In the genomic region with DNA sequence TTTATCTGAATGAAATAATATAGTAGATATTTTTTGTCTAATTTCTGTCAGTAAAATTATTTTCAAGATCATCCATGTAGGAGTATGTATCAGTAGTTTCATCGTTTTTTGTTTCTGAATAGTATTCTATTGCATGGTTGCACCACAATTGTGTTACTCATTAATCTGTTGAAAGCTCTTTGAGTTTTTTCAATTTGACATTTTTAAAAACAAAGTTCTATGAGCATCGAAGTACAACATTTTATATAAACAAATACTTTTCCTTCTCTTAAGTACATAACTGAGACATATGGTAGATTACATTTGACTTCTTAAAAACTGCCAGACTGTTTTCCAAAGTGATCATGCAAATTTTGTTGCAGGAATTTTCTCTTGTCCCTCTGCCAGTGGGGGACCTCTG, we compare ENCODE assay signal across 25 cellular contexts.
"Had no signal": no experiment of that assay in that cellular context is flagged by ENCODE, and none has a peak within 500 bp of the region (broad histone marks: within the 10 kb centered on the region; RNA-seq: fewer than 3 reads in every experiment).

No MANE protein-coding gene starts in this region.

- H3K36me3 Mint-ChIP-seq: activated naive CD8-positive, alpha-beta T cell treated with anti-CD3 and anti-CD28 coated beads for 36 hours; natural killer cell; T-cell had no signal

- H3K4me1 ChIP-seq: prostate gland had no signal

- ATAC-seq: activated T-cell treated with anti-CD3 and anti-CD28 coated beads, Interleukin-2, amount 50 U/mL, for 4 hours; natural killer cell; stimulated activated naive CD8-positive, alpha-beta T cell treated with anti-CD3 and anti-CD28 coated beads, Interleukin-15, Interleukin-2, amounts not matched to agents 100 U/mL and 50 U/mL, for 24 hours; T-cell had no signal

- H3K4me3 ChIP-seq: left ventricle myocardium inferior, ovary, prostate gland, right atrium auricular region, thyroid gland had no signal

- H3K27ac Mint-ChIP-seq: activated naive CD8-positive, alpha-beta T cell treated with anti-CD3 and anti-CD28 coated beads for 36 hours; mesothelial cell of epicardium; natural killer cell; T-cell; T-helper 2 cell treated with Interferon-gamma antibody and Interleukin-4, amounts not matched to agents 5 μg/mL and 100 μg/mL, for 36 hours had no signal

- DNase-seq: activated CD4-positive, alpha-beta T cell treated with anti-CD3 and anti-CD28 coated beads, Interleukin-2, amount 50 U/mL, for 4 hours; activated CD4-positive, CD25-positive, alpha-beta regulatory T cell treated with anti-CD3 and anti-CD28 coated beads, Interleukin-2, amount 50 U/mL, for 72 hours; activated CD8-positive, alpha-beta memory T cell treated with anti-CD3 and anti-CD28 coated beads, Interleukin-2, amount 50 U/mL, for 48 hours; activated naive CD4-positive, alpha-beta T cell treated with Interleukin-2 at 50 U/mL for 16 hours; activated naive CD8-positive, alpha-beta T cell treated with anti-CD3 and anti-CD28 coated beads for 36 hours; activated T-cell treated with anti-CD3 and anti-CD28 coated beads, Interleukin-2, amount 50 U/mL, for 4 hours; amniotic stem cell; dermis blood vessel endothelial cell; effector CD8-positive, alpha-beta T cell; hippocampal formation; left ventricle myocardium inferior; natural killer cell; ovary; stimulated activated CD4-positive, alpha-beta T cell treated with anti-CD3 and anti-CD28 coated beads, Interleukin-12 subunit alpha, Interleukin-12 subunit beta, amount 100 ng/mL, for 4 hours; stimulated activated CD4-positive, alpha-beta T cell treated with anti-CD3 and anti-CD28 coated beads, Interleukin-4, amount 100 ng/mL, for 4 hours; stimulated activated naive CD8-positive, alpha-beta T cell treated with anti-CD3 and anti-CD28 coated beads, Interleukin-15, Interleukin-2, amounts not matched to agents 100 U/mL and 50 U/mL, for 24 hours; T-cell; thyroid gland; WERI-Rb-1 had no signal

- H3K9me3 ChIP-seq: ovary, prostate gland had no signal

- H3K27me3 ChIP-seq: ovary, right atrium auricular region, thyroid gland had no signal

- FAIRE-seq: frontal cortex, TTC549 had no signal

- H3K27ac ChIP-seq: left ventricle myocardium inferior, ovary, prostate gland, right atrium auricular region, WERI-Rb-1 had no signal

- H3K9me3 Mint-ChIP-seq: activated T-cell treated with anti-CD3 and anti-CD28 coated beads, Interleukin-2, amount 50 U/mL, for 4 hours had no signal

- H3K36me3 ChIP-seq: ovary, prostate gland, right atrium auricular region, thyroid gland, WERI-Rb-1 had no signal

- H3K4me3 Mint-ChIP-seq: activated naive CD8-positive, alpha-beta T cell treated with anti-CD3 and anti-CD28 coated beads for 36 hours; activated T-cell treated with anti-CD3 and anti-CD28 coated beads, Interleukin-2, amount 50 U/mL, for 4 hours; mesothelial cell of epicardium; natural killer cell; T-cell; T-helper 2 cell treated with Interferon-gamma antibody and Interleukin-4, amounts not matched to agents 5 μg/mL and 100 μg/mL, for 36 hours had no signal

- H3K4me1 Mint-ChIP-seq: activated naive CD8-positive, alpha-beta T cell treated with anti-CD3 and anti-CD28 coated beads for 36 hours; natural killer cell; T-cell had no signal

- H3K27me3 Mint-ChIP-seq: activated naive CD8-positive, alpha-beta T cell treated with anti-CD3 and anti-CD28 coated beads for 36 hours; T-cell had no signal
